40 cellular contexts compared by ENCODE assay signal in the genomic region with DNA sequence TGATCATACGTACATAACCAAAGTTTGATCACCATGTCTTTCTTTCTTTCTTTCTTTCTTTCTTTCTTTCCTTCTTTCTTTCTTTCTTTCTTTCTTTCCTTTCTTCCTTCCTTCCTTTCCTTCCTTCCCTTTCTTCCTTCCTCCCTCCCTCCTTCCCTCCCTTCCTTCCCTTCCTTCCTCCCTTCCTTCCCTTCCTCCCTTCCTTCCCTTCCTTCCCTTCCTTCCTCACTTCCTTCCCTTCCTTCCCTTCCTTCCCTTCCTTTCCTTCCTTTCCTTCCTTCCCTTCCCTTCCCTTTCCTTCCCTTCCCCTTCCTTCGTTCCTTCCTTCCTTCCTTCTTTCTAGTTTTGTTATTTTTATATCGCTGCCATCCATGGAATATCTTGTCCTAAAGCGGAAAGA.
"Had no signal": no experiment of that assay in that cellular context is flagged by ENCODE, and none has a peak within 500 bp of the region (broad histone marks: within the 10 kb centered on the region; RNA-seq: fewer than 3 reads in every experiment).

No MANE protein-coding gene starts in this region.

- H3K27ac Mint-ChIP-seq: activated naive CD4-positive, alpha-beta T cell treated with anti-CD3 and anti-CD28 coated beads for 36 hours; activated naive CD4-positive, alpha-beta T cell treated with anti-CD3 and anti-CD28 coated beads, Interleukin-2, amount 10 ng/mL, durations not matched to agents 7 days and 5 days; activated naive CD4-positive, alpha-beta T cell treated with anti-CD3 and anti-CD28 coated beads, Interleukin-2, amount 50 U/mL, for 24 hours; activated naive CD4-positive, alpha-beta T cell treated with anti-CD3 and anti-CD28 coated beads, Interleukin-2, amount 50 U/mL, for 72 hours; activated naive CD8-positive, alpha-beta T cell; activated naive CD8-positive, alpha-beta T cell treated with anti-CD3 and anti-CD28 coated beads for 36 hours; activated naive CD8-positive, alpha-beta T cell treated with anti-CD3 and anti-CD28 coated beads, Interleukin-2, amount 10 ng/mL, durations not matched to agents 7 days and 5 days; activated naive CD8-positive, alpha-beta T cell treated with anti-CD3 and anti-CD28 coated beads, Interleukin-2, amount 50 U/mL, for 24 hours; activated T-cell treated with anti-CD3 and anti-CD28 coated beads, Interleukin-2, amount 50 U/mL, for 24 hours; activated T-cell treated with anti-CD3 and anti-CD28 coated beads, Interleukin-2, amount 50 U/mL, for 72 hours; activated T-helper 1 cell treated with anti-CD3 and anti-CD28 coated beads, Interleukin-12 subunit alpha, Interleukin-12 subunit beta, Interleukin-2, Interleukin-4 antibody, amounts not matched to agents 30 ng/mL and 10 ng/mL and 1 ng/mL, durations not matched to agents 14 hours and 24 hours and 36 hours; activated T-helper 17 cell treated with anti-CD3 and anti-CD28 coated beads, Interleukin-2, amount 50 U/mL, for 72 hours; activated T-helper 2 cell treated with anti-CD3 and anti-CD28 coated beads, Interferon-gamma antibody, Interleukin-2, Interleukin-4, amounts not matched to agents 10 μg/mL and 5 μg/mL and 100 μg/mL, durations not matched to agents 14 hours and 24 hours and 36 hours; brain had no signal

- H3K27me3 Mint-ChIP-seq: activated naive CD4-positive, alpha-beta T cell treated with anti-CD3 and anti-CD28 coated beads, Interleukin-2, amount 10 ng/mL, durations not matched to agents 7 days and 5 days; activated naive CD4-positive, alpha-beta T cell treated with anti-CD3 and anti-CD28 coated beads, Interleukin-2, amount 50 U/mL, for 24 hours; activated naive CD8-positive, alpha-beta T cell; activated naive CD8-positive, alpha-beta T cell treated with anti-CD3 and anti-CD28 coated beads for 36 hours; activated naive CD8-positive, alpha-beta T cell treated with anti-CD3 and anti-CD28 coated beads, Interleukin-2, amount 10 ng/mL, durations not matched to agents 7 days and 5 days; activated naive CD8-positive, alpha-beta T cell treated with anti-CD3 and anti-CD28 coated beads, Interleukin-2, amount 50 U/mL, for 24 hours; activated T-cell treated with anti-CD3 and anti-CD28 coated beads, Interleukin-2, amount 50 U/mL, for 24 hours; activated T-helper 17 cell treated with anti-CD3 and anti-CD28 coated beads, Interleukin-2, amount 50 U/mL, for 72 hours; brain; central memory CD8-positive, alpha-beta T cell had no signal

- DNase-seq: activated effector memory CD4-positive, alpha-beta T cell treated with anti-CD3 and anti-CD28 coated beads, Interleukin-2, amount 50 U/mL, for 16 hours; activated effector memory CD4-positive, alpha-beta T cell treated with Interleukin-2 at 50 U/mL for 16 hours; activated gamma-delta T cell; activated gamma-delta T cell treated with Interleukin-2 at 50 U/mL for 16 hours; activated naive CD4-positive, alpha-beta T cell; activated naive CD4-positive, alpha-beta T cell treated with anti-CD3 and anti-CD28 coated beads for 36 hours; activated naive CD4-positive, alpha-beta T cell treated with anti-CD3 and anti-CD28 coated beads, Interleukin-2, amount 10 ng/mL, durations not matched to agents 7 days and 5 days; activated naive CD4-positive, alpha-beta T cell treated with anti-CD3 and anti-CD28 coated beads, Interleukin-2, amount 50 U/mL, for 16 hours; activated naive CD4-positive, alpha-beta T cell treated with Interleukin-2 at 50 U/mL for 16 hours; activated naive CD8-positive, alpha-beta T cell treated with anti-CD3 and anti-CD28 coated beads for 36 hours; activated naive CD8-positive, alpha-beta T cell treated with anti-CD3 and anti-CD28 coated beads, Interleukin-2, amount 10 ng/mL, durations not matched to agents 7 days and 5 days; activated naive CD8-positive, alpha-beta T cell treated with anti-CD3 and anti-CD28 coated beads, Interleukin-2, amount 50 U/mL, for 24 hours; activated T-cell treated with anti-CD3 and anti-CD28 coated beads, Interleukin-2, amount 50 U/mL, for 1 hour; activated T-cell treated with anti-CD3 and anti-CD28 coated beads, Interleukin-2, amount 50 U/mL, for 24 hours; activated T-cell treated with anti-CD3 and anti-CD28 coated beads, Interleukin-2, amount 50 U/mL, for 4 hours; activated T-cell treated with anti-CD3 and anti-CD28 coated beads, Interleukin-2, amount 50 U/mL, for 48 hours; activated T-cell treated with anti-CD3 and anti-CD28 coated beads, Interleukin-2, amount 50 U/mL, for 72 hours; adrenal gland; amniotic stem cell; amygdala; anterior cingulate cortex; aorta; body of pancreas; brain microvascular endothelial cell; caudate nucleus; central memory CD4-positive, alpha-beta T cell; cerebellar nuclear complex had no signal

- H3K4me3 Mint-ChIP-seq: activated naive CD4-positive, alpha-beta T cell treated with anti-CD3 and anti-CD28 coated beads for 36 hours; activated naive CD4-positive, alpha-beta T cell treated with anti-CD3 and anti-CD28 coated beads, Interleukin-2, amount 10 ng/mL, durations not matched to agents 7 days and 5 days; activated naive CD4-positive, alpha-beta T cell treated with anti-CD3 and anti-CD28 coated beads, Interleukin-2, amount 50 U/mL, for 24 hours; activated naive CD8-positive, alpha-beta T cell; activated naive CD8-positive, alpha-beta T cell treated with anti-CD3 and anti-CD28 coated beads for 36 hours; activated naive CD8-positive, alpha-beta T cell treated with anti-CD3 and anti-CD28 coated beads, Interleukin-2, amount 10 ng/mL, durations not matched to agents 7 days and 5 days; activated naive CD8-positive, alpha-beta T cell treated with anti-CD3 and anti-CD28 coated beads, Interleukin-2, amount 50 U/mL, for 24 hours; activated T-cell treated with anti-CD3 and anti-CD28 coated beads, Interleukin-2, amount 50 U/mL, for 24 hours; activated T-cell treated with anti-CD3 and anti-CD28 coated beads, Interleukin-2, amount 50 U/mL, for 4 hours; activated T-cell treated with anti-CD3 and anti-CD28 coated beads, Interleukin-2, amount 50 U/mL, for 72 hours; activated T-helper 1 cell treated with anti-CD3 and anti-CD28 coated beads, Interleukin-12 subunit alpha, Interleukin-12 subunit beta, Interleukin-2, Interleukin-4 antibody, amounts not matched to agents 30 ng/mL and 10 ng/mL and 1 ng/mL, durations not matched to agents 14 hours and 24 hours and 36 hours; activated T-helper 17 cell treated with anti-CD3 and anti-CD28 coated beads, Interleukin-2, amount 50 U/mL, for 72 hours; brain; central memory CD8-positive, alpha-beta T cell had no signal

- H3K27me3 ChIP-seq: adrenal gland, ascending aorta, body of pancreas, brain microvascular endothelial cell, breast epithelium, cardiac muscle cell had no signal

- H3K27ac ChIP-seq: adrenal gland, ascending aorta, body of pancreas, brain microvascular endothelial cell, breast epithelium, cardiac muscle cell had no signal

- H3K36me3 Mint-ChIP-seq: activated naive CD4-positive, alpha-beta T cell treated with anti-CD3 and anti-CD28 coated beads, Interleukin-2, amount 10 ng/mL, durations not matched to agents 7 days and 5 days; activated naive CD4-positive, alpha-beta T cell treated with anti-CD3 and anti-CD28 coated beads, Interleukin-2, amount 50 U/mL, for 24 hours; activated naive CD4-positive, alpha-beta T cell treated with anti-CD3 and anti-CD28 coated beads, Interleukin-2, amount 50 U/mL, for 72 hours; activated naive CD8-positive, alpha-beta T cell; activated naive CD8-positive, alpha-beta T cell treated with anti-CD3 and anti-CD28 coated beads for 36 hours; activated naive CD8-positive, alpha-beta T cell treated with anti-CD3 and anti-CD28 coated beads, Interleukin-2, amount 10 ng/mL, durations not matched to agents 7 days and 5 days; brain had no signal

- H3K4me1 ChIP-seq: adrenal gland, ascending aorta, body of pancreas, breast epithelium had no signal

- H3K9me3 Mint-ChIP-seq: activated naive CD8-positive, alpha-beta T cell treated with anti-CD3 and anti-CD28 coated beads for 36 hours; activated naive CD8-positive, alpha-beta T cell treated with anti-CD3 and anti-CD28 coated beads, Interleukin-2, amount 10 ng/mL, durations not matched to agents 7 days and 5 days; activated T-helper 1 cell treated with anti-CD3 and anti-CD28 coated beads, Interleukin-12 subunit alpha, Interleukin-12 subunit beta, Interleukin-2, Interleukin-4 antibody, amounts not matched to agents 30 ng/mL and 10 ng/mL and 1 ng/mL, durations not matched to agents 14 hours and 24 hours and 36 hours had no signal

- H3K4me1 Mint-ChIP-seq: activated naive CD4-positive, alpha-beta T cell treated with anti-CD3 and anti-CD28 coated beads, Interleukin-2, amount 10 ng/mL, durations not matched to agents 7 days and 5 days; activated naive CD4-positive, alpha-beta T cell treated with anti-CD3 and anti-CD28 coated beads, Interleukin-2, amount 50 U/mL, for 24 hours; activated naive CD8-positive, alpha-beta T cell treated with anti-CD3 and anti-CD28 coated beads for 36 hours; activated naive CD8-positive, alpha-beta T cell treated with anti-CD3 and anti-CD28 coated beads, Interleukin-2, amount 10 ng/mL, durations not matched to agents 7 days and 5 days; activated naive CD8-positive, alpha-beta T cell treated with anti-CD3 and anti-CD28 coated beads, Interleukin-2, amount 50 U/mL, for 24 hours; activated T-helper 17 cell treated with anti-CD3 and anti-CD28 coated beads, Interleukin-2, amount 50 U/mL, for 72 hours; brain; central memory CD8-positive, alpha-beta T cell had no signal

- FAIRE-seq: astrocyte, bronchial epithelial cell had no signal

- H3K36me3 ChIP-seq: adrenal gland, ascending aorta, brain microvascular endothelial cell, breast epithelium, cardiac muscle cell had no signal

- ATAC-seq: activated naive CD4-positive, alpha-beta T cell treated with anti-CD3 and anti-CD28 coated beads, Interleukin-2, amount 50 U/mL, for 72 hours; activated naive CD8-positive, alpha-beta T cell treated with anti-CD3 and anti-CD28 coated beads, Interleukin-2, amount 50 U/mL, for 24 hours; activated T-cell treated with anti-CD3 and anti-CD28 coated beads, Interleukin-2, amount 50 U/mL, for 4 hours; activated T-cell treated with anti-CD3 and anti-CD28 coated beads, Interleukin-2, amount 50 U/mL, for 72 hours; activated T-helper 17 cell treated with anti-CD3 and anti-CD28 coated beads, Interleukin-2, amount 50 U/mL, for 72 hours; body of pancreas had no signal

- H3K4me3 ChIP-seq: adrenal gland, ascending aorta, body of pancreas, breast epithelium, cardiac muscle cell had no signal

- H3K9me3 ChIP-seq: adrenal gland, ascending aorta, body of pancreas, breast epithelium had no signal
